ENCODE assay signal across 15 cellular contexts in genomic region chr2:17543848-17544645, GRCh38. TPM values are rescaled to one million over a fixed set of nuclear protein-coding genes. Genes with fewer than 3 reads are reported as not detected.
DNase-seq lines count a peak whose midpoint lies in the region; ATAC-seq and TF ChIP-seq lines count a peak whose summit lies in the region.
"Had no signal": no experiment of that assay in that cellular context is flagged by ENCODE, and none has a peak within 500 bp of the region (broad histone marks: within the 10 kb centered on the region; RNA-seq: fewer than 3 reads in every experiment).

No MANE protein-coding gene starts in this region.

- WGBS in mammary epithelial cell (ENCODE audit: low coverage, missing lambda C conversion rate) = 29% methylated on average over 3 of the region's 3 CpGs
- WGBS in hepatocyte (ENCODE audit: low lambda C conversion rate, missing lambda C conversion rate) = 70% methylated on average over 3 of the region's 3 CpGs
- WGBS in transverse colon (ENCODE audit: low coverage in 1 of 2), 2 donors = 62% methylated on average over 3 of the region's 3 CpGs; no CpG with 5 or more reads in 1 of the 2 donors

- H3K4me2 ChIP-seq in mammary epithelial cell (ENCODE audit: insufficient read depth, low read depth, low read length) = peak overlapping the region; percentile 93
- H3K4me2 ChIP-seq in hepatocyte = peak overlapping the region; percentile 27

- in situ Hi-C loops in mammary epithelial cell (cut with MboI; ENCODE audit: low sequenced_read_pairs in 2 of 2) = no loop called here
- in situ Hi-C loops in transverse colon (cut with MboI; ENCODE audit: low pct_ligation_motif_present in 1 of 4, low pct_unique_long_range_greater_than_20kb in 1 of 4, low sequenced_read_pairs in 3 of 4) = no loop called here

- H3K36me3 ChIP-seq in mammary epithelial cell (ENCODE audit: insufficient read depth, low read length) = no peaks in the 10 kb centered on the region
- no peaks in the 10 kb centered on the region for H3K36me3 ChIP-seq in hepatocyte (replicated peaks; ENCODE audit: insufficient read depth, low read depth)
- H3K36me3 ChIP-seq in transverse colon = no peaks in the 10 kb centered on the region
- H3K36me3 ChIP-seq: esophagus muscularis mucosa, left lung, Peyer's patch, upper lobe of left lung had no signal

- H3K79me2 ChIP-seq in mammary epithelial cell (ENCODE audit: insufficient read depth, low read length) (peaks cover 58% of the 10 kb centered on the region), hepatocyte (peaks cover 3% of the 10 kb centered on the region)

- H3K9me2 ChIP-seq in hepatocyte (replicated peaks; ENCODE audit: insufficient read depth) = no peaks in the 10 kb centered on the region

- H3K4me1 ChIP-seq in mammary epithelial cell (ENCODE audit: insufficient read depth, low read length) (peaks cover 28% of the 10 kb centered on the region), hepatocyte (ENCODE audit: insufficient read depth) (no peaks in the 10 kb centered on the region), transverse colon (peaks cover 0 to 31% (median 12%) of the 10 kb centered on the region in 4 donors)

- H3K27me3 ChIP-seq in mammary epithelial cell (ENCODE audit: insufficient read depth, low read length) = no peaks in the 10 kb centered on the region
- H3K27me3 ChIP-seq in hepatocyte = peaks cover 14% of the 10 kb centered on the region
- peaks cover 49% of the 10 kb centered on the region for H3K27me3 ChIP-seq in transverse colon
- H3K27me3 ChIP-seq: Peyer's patch had no signal

- H3K9me3 ChIP-seq in mammary epithelial cell (replicated peaks; ENCODE audit: insufficient read depth, low read length) = no peaks in the 10 kb centered on the region
- H3K9me3 ChIP-seq in hepatocyte (ENCODE audit: low read depth) = no peaks in the 10 kb centered on the region
- H3K9me3 ChIP-seq in transverse colon = no peaks in the 10 kb centered on the region
- H3K9me3 ChIP-seq: esophagus muscularis mucosa, left lung, Peyer's patch, upper lobe of left lung had no signal

- ATAC-seq in HG03342 (IDR thresholded peaks at IDR 0.05; ENCODE audit: unreplicated experiment) = no peak
- ATAC-seq: left lung, T-helper 17 cell had no signal

- CTCF ChIA-PET in mammary epithelial cell (lab: Charles Lee; ENCODE audit: low non-redundant PET) = interaction anchor here (0.6 kb wide), 1 partner anchor 101 kb away, joined by 3 read pairs; no protein-coding TSS in a partner anchor

- no peak for TF ChIP-seq POLR2A in transverse colon (IDR thresholded peaks at IDR 0.05)

- peak overlapping the region; percentile 79 for H3K27ac ChIP-seq in mammary epithelial cell (ENCODE audit: insufficient read depth, low read depth, low read length)
- H3K27ac ChIP-seq in hepatocyte = no peak overlapping the region
- H3K27ac ChIP-seq in transverse colon = peak overlapping the region in 3 of 4 donors; percentile 18 to 57 (median 32)
- H3K27ac ChIP-seq: 22Rv1, esophagus muscularis mucosa, left lung, Peyer's patch, upper lobe of left lung had no signal

- peak overlapping the region; percentile 42 for H3K9ac ChIP-seq in mammary epithelial cell (ENCODE audit: insufficient read depth, low read length)

- DNase-seq in DMS53 (lab: John Stamatoyannopoulos, UW) (peak; percentile 1), DMS53 treated with DMSO at 0.1 percent for 48 hours (lab: John Stamatoyannopoulos, UW; ENCODE audit: unreplicated experiment) (no peak), mammary epithelial cell (peak; percentile 81), hepatocyte (ENCODE audit: low spot score) (no peak), transverse colon (no peak), GM19240 (ENCODE audit: insufficient read length, low spot score) (no peak), T-helper 9 cell (no peak)
- DNase-seq: left lung, Peyer's patch, T-helper 17 cell, upper lobe of left lung had no signal

- H3K4me3 ChIP-seq in mammary epithelial cell (replicated peaks in 1 of 3; ENCODE audit: insufficient read depth in 1 of 3, low read depth in 2 of 3, low read length in 3 of 3) = peak overlapping the region in 1 of 3 experiments; percentile 14
- H3K4me3 ChIP-seq in hepatocyte = no peak overlapping the region
- H3K4me3 ChIP-seq in transverse colon = no peak overlapping the region
- H3K4me3 ChIP-seq: esophagus muscularis mucosa, left lung, Peyer's patch, upper lobe of left lung had no signal

- H4K20me1 ChIP-seq in mammary epithelial cell (ENCODE audit: insufficient read depth, low read length) (no peaks in the 10 kb centered on the region), hepatocyte (ENCODE audit: insufficient read depth, poor library complexity, severe bottlenecking) (no peaks in the 10 kb centered on the region)

- TF ChIP-seq CTCF in mammary epithelial cell (conservative IDR thresholded peaks at IDR 0.05 in 1 of 2, IDR thresholded peaks at IDR 0.05 in 1 of 2; ENCODE audit: extremely low read depth in 1 of 2, insufficient read depth in 1 of 2, low read depth in 1 of 2, low read length in 2 of 2) (no peak), hepatocyte (IDR thresholded peaks at IDR 0.05; ENCODE audit: poor library complexity) (no peak), transverse colon (IDR thresholded peaks at IDR 0.05) (no peak)

- dilution Hi-C loops in mammary epithelial cell (cut with HindIII; ENCODE audit: low sequenced_read_pairs) = loop anchor here (5.0 kb wide), 1 partner anchor 73 kb away; no protein-coding TSS in a partner anchor

- H2AFZ ChIP-seq in mammary epithelial cell (ENCODE audit: low read depth, low read length) (no peak overlapping the region), hepatocyte (no peak overlapping the region)

- no peak for TF ChIP-seq EP300 in transverse colon (IDR thresholded peaks at IDR 0.05; ENCODE audit: low read depth)

- BruUV-seq in mammary epithelial cell (replicated peaks; lab: Mats Ljungman, UMichigan) = no TSS peak

- intact Hi-C loops in mammary epithelial cell (cut with micrococcal nuclease) (loop anchor here (2.0 kb wide), 1 partner anchor 29 kb away; no protein-coding TSS in a partner anchor), transverse colon (cut with DNase I; ENCODE audit: low total_unique reads) (no loop called here)

RNA-seq across cellular contexts. Expression of gene VSNL1, which starts 3.6 kb away (rescaled TPM):
- total RNA-seq in mammary epithelial cell (10 to 100 TPM; 15.7 to 20.0 TPM), hepatocyte (9.4 and 12.1 TPM in 2 replicates), transverse colon (1 to 10 TPM in 1 of 4 donors, under 1 TPM in 1, not detected in 2; 0.96 to 1.1 TPM)
- polyA plus RNA-seq in mammary epithelial cell (40.4 TPM), hepatocyte (9.4 and 16.0 TPM in 2 replicates)
- 15.3 TPM for polyA minus RNA-seq in mammary epithelial cell
- total RNA-seq: NCI-H460, Peyer's patch, T-helper 17 cell had no signal

RNA-seq across cellular contexts. Expression of gene RAD51AP2, which starts 25.8 kb away (rescaled TPM):
- under 1 TPM; 0.17 to 0.24 TPM for total RNA-seq in mammary epithelial cell
- polyA plus RNA-seq in mammary epithelial cell = 0.02 TPM
- not detected for polyA minus RNA-seq in mammary epithelial cell
- 0.24 and 0.40 TPM in 2 replicates for total RNA-seq in hepatocyte
- 0.21 and 0.35 TPM in 2 replicates for polyA plus RNA-seq in hepatocyte
- under 1 TPM in 1 of 4 donors, not detected in 3; 0.40 TPM for total RNA-seq in transverse colon
- total RNA-seq: esophagus muscularis mucosa, NCI-H460, Peyer's patch, T-helper 17 cell had no signal

Comparison
In these comparisons a context has a peak if more than half of its experiments do, and no peak if none do; other contexts are left out.
1. DNase-seq: peak in DMS53 (single experiment) and mammary epithelial cell (single experiment); none in DMS53 treated with DMSO at 0.1 percent for 48 hours (single experiment), hepatocyte (single experiment), transverse colon (single experiment), GM19240 (single experiment) and T-helper 9 cell (single experiment).